ENCODE assay signal across 28 cellular contexts in genomic region chr2:33421820-33422219, GRCh38.
"Had no signal": no experiment of that assay in that cellular context is flagged by ENCODE, and none has a peak within 500 bp of the region (broad histone marks: within the 10 kb centered on the region; RNA-seq: fewer than 3 reads in every experiment).

No MANE protein-coding gene starts in this region.

- H3K9me3 ChIP-seq: breast epithelium, heart right ventricle, lower lobe of right lung, mucosa of descending colon, right atrium auricular region, stomach, suprapubic skin, tibial artery had no signal

- H3K27me3 ChIP-seq: breast epithelium, foreskin keratinocyte, heart right ventricle, right atrium auricular region, stomach, suprapubic skin, tibial artery had no signal

- ATAC-seq: activated CD4-positive, CD25-positive, alpha-beta regulatory T cell treated with anti-CD3 and anti-CD28 coated beads, Interleukin-2, amount 50 U/mL, for 24 hours; activated T-cell treated with anti-CD3 and anti-CD28 coated beads, Interleukin-2, amount 50 U/mL, for 4 hours; activated T-helper 17 cell treated with anti-CD3 and anti-CD28 coated beads, Interleukin-2, amount 50 U/mL, for 72 hours; esophagus mucosa; foreskin keratinocyte; heart right ventricle; left lobe of liver; lower lobe of right lung; mucosa of descending colon; natural killer cell treated with Interleukin-12 subunit alpha and Interleukin-12 subunit beta and Interleukin-15 and Interleukin-18, amount 100 ng/mL, for 72 hours; stimulated activated naive B cell treated with anti-CD40 and anti-IgM and Interleukin-4, amounts not matched to agents 10 μg/mL and 1 μg/mL and 100 μg/mL, for 72 hours; T-cell had no signal

- H3K4me1 ChIP-seq: breast epithelium, right atrium auricular region, stomach, suprapubic skin, tibial artery had no signal

- H3K4me3 ChIP-seq: breast epithelium, heart right ventricle, lower lobe of right lung, mucosa of descending colon, right atrium auricular region, stomach, suprapubic skin, tibial artery had no signal

- H3K36me3 ChIP-seq: breast epithelium, heart right ventricle, lower lobe of right lung, right atrium auricular region, stomach, suprapubic skin, tibial artery had no signal

- DNase-seq: activated CD4-positive, alpha-beta T cell treated with anti-CD3 and anti-CD28 coated beads for 48 hours; activated CD4-positive, alpha-beta T cell treated with anti-CD3 and anti-CD28 coated beads, Interleukin-2, amount 50 U/mL, for 48 hours; activated CD8-positive, alpha-beta memory T cell treated with anti-CD3 and anti-CD28 coated beads for 24 hours; activated gamma-delta T cell treated with Interleukin-2 at 50 U/mL for 16 hours; activated naive CD4-positive, alpha-beta T cell treated with anti-CD3 and anti-CD28 coated beads, Interleukin-2, amount 50 U/mL, for 16 hours; activated T-cell treated with anti-CD3 and anti-CD28 coated beads, Interleukin-2, amount 50 U/mL, for 4 hours; amygdala; central memory CD4-positive, alpha-beta T cell; foreskin keratinocyte; heart right ventricle; kidney glomerular epithelial cell; lower lobe of right lung; mucosa of descending colon; stimulated activated CD4-positive, alpha-beta T cell treated with anti-CD3 and anti-CD28 coated beads, Interleukin-15, amount 100 ng/mL, for 24 hours; stimulated activated CD4-positive, alpha-beta T cell treated with anti-CD3 and anti-CD28 coated beads, Interleukin-2, amount 100 ng/mL, for 24 hours; stimulated activated naive B cell treated with anti-CD40 and anti-IgM and Interleukin-4, amounts not matched to agents 10 μg/mL and 1 μg/mL and 100 μg/mL, for 72 hours; stomach; T-cell; tibial artery had no signal

- H3K27ac ChIP-seq: breast epithelium, foreskin keratinocyte, heart right ventricle, lower lobe of right lung, right atrium auricular region, stomach, suprapubic skin, tibial artery, VCaP had no signal
